Comparison of ENCODE assay signal across 11 cellular contexts in genomic region chr4:27702710-27703431, GRCh38.
DNase-seq lines count a peak whose midpoint lies in the region; ATAC-seq and TF ChIP-seq lines count a peak whose summit lies in the region.
"Had no signal": no experiment of that assay in that cellular context is flagged by ENCODE, and none has a peak within 500 bp of the region (broad histone marks: within the 10 kb centered on the region; RNA-seq: fewer than 3 reads in every experiment).

No MANE protein-coding gene starts in this region.

- no peaks in the 10 kb centered on the region for H3K36me3 ChIP-seq in SK-N-SH (replicated peaks in 1 of 2; ENCODE audit: control insufficient read depth in 1 of 2, insufficient read depth in 2 of 2, low read length in 1 of 2)
- H3K36me3 ChIP-seq in upper lobe of right lung, result no peaks in the 10 kb centered on the region
- H3K36me3 ChIP-seq: BLaER1 had no signal

- POLR2A ChIA-PET in SK-N-SH (lab: Yijun Ruan, JAX), result no interaction called here

- H3K4me2 ChIP-seq in SK-N-SH, result no peak overlapping the region
- H3K4me2 ChIP-seq: BLaER1 had no signal

- H3K4me1 ChIP-seq in SK-N-SH (ENCODE audit: control insufficient read depth in 1 of 2, insufficient read depth in 2 of 2, low read depth in 1 of 2, low read length in 1 of 2) (no peaks in the 10 kb centered on the region), upper lobe of right lung (no peaks in the 10 kb centered on the region)
- H3K4me1 ChIP-seq: BLaER1 had no signal

- intact Hi-C loops in upper lobe of right lung (cut with DNase I), result no loop called here

- H4K20me1 ChIP-seq in SK-N-SH (ENCODE audit: insufficient read depth), result no peaks in the 10 kb centered on the region
- H4K20me1 ChIP-seq: BLaER1 had no signal

- H3K4me1 Mint-ChIP-seq in endothelial cell (ENCODE audit: unreplicated experiment) (no peaks in the 10 kb centered on the region), T-helper 17 cell (no peaks in the 10 kb centered on the region)
- H3K4me1 Mint-ChIP-seq: activated naive CD8-positive, alpha-beta T cell treated with anti-CD3 and anti-CD28 coated beads for 36 hours; naive B cell had no signal

- no peaks in the 10 kb centered on the region for H3K9me3 ChIP-seq in SK-N-SH
- H3K9me3 ChIP-seq in upper lobe of right lung, result no peaks in the 10 kb centered on the region
- no peaks in the 10 kb centered on the region for H3K9me3 ChIP-seq in T-helper 17 cell (ENCODE audit: control insufficient read depth, low read length, poor library complexity, severe bottlenecking)
- H3K9me3 ChIP-seq: BLaER1 had no signal

- no peak overlapping the region for H2AFZ ChIP-seq in SK-N-SH (ENCODE audit: low read depth)

- H3K9me2 ChIP-seq in SK-N-SH, result no peaks in the 10 kb centered on the region

- H3K4me3 ChIP-seq in SK-N-SH (ENCODE audit: low read depth in 2 of 2, low read length in 1 of 2), result no peak overlapping the region
- no peak overlapping the region for H3K4me3 ChIP-seq in upper lobe of right lung
- H3K4me3 ChIP-seq: BLaER1 had no signal

- no peaks in the 10 kb centered on the region for H3K79me2 ChIP-seq in SK-N-SH (ENCODE audit: insufficient read depth)

- no peak for TF ChIP-seq EP300 in SK-N-SH (IDR thresholded peaks at IDR 0.05; ENCODE audit: borderline replicate concordance in 1 of 2, low read depth in 1 of 2, low read length in 1 of 2)

- TF ChIP-seq RAD21 in SK-N-SH (IDR thresholded peaks at IDR 0.05; ENCODE audit: low read length), result peak; percentile 32; the same call in 1 of the 2 replicates

- H3K27me3 Mint-ChIP-seq in endothelial cell (ENCODE audit: unreplicated experiment) (no peaks in the 10 kb centered on the region), T-helper 17 cell (no peaks in the 10 kb centered on the region)
- H3K27me3 Mint-ChIP-seq: activated naive CD8-positive, alpha-beta T cell treated with anti-CD3 and anti-CD28 coated beads for 36 hours; naive B cell had no signal

- no peak overlapping the region for H3K9ac ChIP-seq in SK-N-SH
- H3K9ac ChIP-seq: BLaER1 had no signal

- H3K27ac Mint-ChIP-seq in endothelial cell (ENCODE audit: unreplicated experiment), result no peak overlapping the region
- no peak overlapping the region for H3K27ac Mint-ChIP-seq in T-helper 17 cell
- H3K27ac Mint-ChIP-seq: activated naive CD8-positive, alpha-beta T cell treated with anti-CD3 and anti-CD28 coated beads for 36 hours; naive B cell had no signal

- TF ChIP-seq CTCF in SK-N-SH (IDR thresholded peaks at IDR 0.05), result peak; percentile 37
- peak; percentile 36 for TF ChIP-seq CTCF in endothelial cell (IDR thresholded peaks at IDR 0.05; ENCODE audit: unreplicated experiment)
- TF ChIP-seq CTCF in upper lobe of right lung (IDR thresholded peaks at IDR 0.05), result peak; percentile 20

- H3K36me3 Mint-ChIP-seq in endothelial cell (ENCODE audit: low read depth, unreplicated experiment) (no peaks in the 10 kb centered on the region), T-helper 17 cell (ENCODE audit: low read depth) (no peaks in the 10 kb centered on the region)
- H3K36me3 Mint-ChIP-seq: activated naive CD8-positive, alpha-beta T cell treated with anti-CD3 and anti-CD28 coated beads for 36 hours; naive B cell had no signal

- ATAC-seq in SK-N-SH treated with all-trans-retinoic acid at 6 μM for 48 hours, result no peak
- no peak for ATAC-seq in upper lobe of right lung
- ATAC-seq in HG03095 (IDR thresholded peaks at IDR 0.05; ENCODE audit: unreplicated experiment), result no peak
- ATAC-seq in GM19452 (IDR thresholded peaks at IDR 0.05; ENCODE audit: unreplicated experiment), result no peak
- ATAC-seq in T-helper 17 cell, result no peak

- H3F3A ChIP-seq in SK-N-SH (replicated peaks; ENCODE audit: insufficient read depth), result no peaks in the 10 kb centered on the region

- DNase-seq in SK-N-SH (peak; percentile 3), NCI-H526 treated with DMSO at 0.1 percent for 48 hours (lab: John Stamatoyannopoulos, UW) (peak; percentile 2), endothelial cell (ENCODE audit: low spot score) (peak; percentile 15), upper lobe of right lung (no peak), T-helper 17 cell (no peak)
- DNase-seq: activated naive CD8-positive, alpha-beta T cell treated with anti-CD3 and anti-CD28 coated beads for 36 hours; naive B cell had no signal

- WGBS in SK-N-SH (ENCODE audit: low lambda C conversion rate), result 1% methylated on average over 5 of the region's 5 CpGs

- no peak overlapping the region for H3K27ac ChIP-seq in SK-N-SH (ENCODE audit: low read depth in 2 of 2, low read length in 1 of 2)
- H3K27ac ChIP-seq in upper lobe of right lung, result no peak overlapping the region
- H3K27ac ChIP-seq: BLaER1 had no signal

- H3K9me3 Mint-ChIP-seq in endothelial cell (ENCODE audit: unreplicated experiment), result no peaks in the 10 kb centered on the region

- H3K27me3 ChIP-seq in SK-N-SH (ENCODE audit: insufficient read depth), result no peaks in the 10 kb centered on the region; the same call in 1 of the 2 replicates
- no peaks in the 10 kb centered on the region for H3K27me3 ChIP-seq in upper lobe of right lung
- H3K27me3 ChIP-seq: BLaER1 had no signal

- H3K4me3 Mint-ChIP-seq in endothelial cell (ENCODE audit: unreplicated experiment) (no peak overlapping the region), T-helper 17 cell (no peak overlapping the region)
- H3K4me3 Mint-ChIP-seq: activated naive CD8-positive, alpha-beta T cell treated with anti-CD3 and anti-CD28 coated beads for 36 hours; naive B cell had no signal

- CTCF ChIA-PET in SK-N-SH (lab: Yijun Ruan, JAX), result interaction anchor here (0.9 to 1.3 kb wide), 3 partner anchors 10 to 18 kb away, joined by 3 to 4 read pairs (median 3); no protein-coding TSS in a partner anchor

TF ChIP-seq in SK-N-SH, 30 proteins besides CTCF, POLR2A, EP300 and RAD21 (continues in another document):
- TF ChIP-seq IRF3 (IDR thresholded peaks at IDR 0.05; ENCODE audit: low read depth, low read length) (no peak), ZBTB33 (IDR thresholded peaks at IDR 0.05; ENCODE audit: borderline replicate concordance, low read depth) (no peak)

TF ChIP-seq in SK-N-SH treated with all-trans-retinoic acid at 6 μM for 48 hours, 23 proteins besides CTCF, POLR2A, EP300 and RAD21:
- no peak for TF ChIP-seq CREB5 (CRISPR knock-in tag; IDR thresholded peaks at IDR 0.05; ENCODE audit: low read depth)
- no peak for TF ChIP-seq OSR1 (CRISPR knock-in tag; IDR thresholded peaks at IDR 0.05)
- TF ChIP-seq ESRRG (CRISPR knock-in tag; IDR thresholded peaks at IDR 0.05), result no peak
- no peak for TF ChIP-seq ZNF8 (CRISPR knock-in tag; IDR thresholded peaks at IDR 0.05)
- TF ChIP-seq ZC3H10 (CRISPR knock-in tag; IDR thresholded peaks at IDR 0.05), result no peak
- TF ChIP-seq ISL1 (CRISPR knock-in tag; IDR thresholded peaks at IDR 0.05), result no peak
- no peak for TF ChIP-seq CSDC2 (CRISPR knock-in tag; IDR thresholded peaks at IDR 0.05)
- no peak for TF ChIP-seq ZFP3 (CRISPR knock-in tag; IDR thresholded peaks at IDR 0.05)
- TF ChIP-seq GLIS3 (CRISPR knock-in tag; IDR thresholded peaks at IDR 0.05), result no peak
- no peak for TF ChIP-seq RARB (CRISPR knock-in tag; IDR thresholded peaks at IDR 0.05)
- no peak for TF ChIP-seq ZFP30 (CRISPR knock-in tag; IDR thresholded peaks at IDR 0.05)
- TF ChIP-seq ARNTL (CRISPR knock-in tag; IDR thresholded peaks at IDR 0.05; ENCODE audit: borderline replicate concordance, low read depth), result no peak

Comparison
In these comparisons a context has a peak if more than half of its experiments do, and no peak if none do; other contexts are left out.
1. DNase-seq: peak in SK-N-SH (single experiment), NCI-H526 treated with DMSO at 0.1 percent for 48 hours (single experiment) and endothelial cell (single experiment); none in upper lobe of right lung (single experiment) and T-helper 17 cell (0 of 3).
2. Peak in every context shown above with its lines, with median percentiles within 50 percentile points of each other: CTCF ChIP-seq.